In genomic region chr19:46721269-46722003, GRCh38 we compare ENCODE assay signal across 2 cellular contexts.
TF ChIP-seq lines count a peak whose summit lies in the region.

No MANE protein-coding gene starts in this region.

TF ChIP-seq in IMR-90, 13 proteins besides CTCF, POLR2A, EP300 and RAD21:
- TF ChIP-seq FOS (IDR thresholded peaks at IDR 0.05; ENCODE audit: low read depth, low read length) (no peak), RFX5 (IDR thresholded peaks at IDR 0.05; ENCODE audit: low read depth, low read length) (no peak), USF2 (IDR thresholded peaks at IDR 0.05; ENCODE audit: low read depth, low read length) (no peak), NFE2L2 (IDR thresholded peaks at IDR 0.05; ENCODE audit: low read depth, low read length) (no peak), RCOR1 (IDR thresholded peaks at IDR 0.05; ENCODE audit: insufficient replicate concordance, low read length) (no peak), BHLHE40 (IDR thresholded peaks at IDR 0.05; ENCODE audit: low read depth, low read length) (no peak), SMC3 (IDR thresholded peaks at IDR 0.05; ENCODE audit: low read depth, low read length) (no peak), MXI1 (IDR thresholded peaks at IDR 0.05; ENCODE audit: borderline replicate concordance, low read depth, low read length) (no peak), MAZ (IDR thresholded peaks at IDR 0.05; ENCODE audit: borderline replicate concordance, low read depth, low read length) (no peak), CHD1 (IDR thresholded peaks at IDR 0.05; ENCODE audit: low read depth, low read length) (no peak)
- TF ChIP-seq, protein P1, sequence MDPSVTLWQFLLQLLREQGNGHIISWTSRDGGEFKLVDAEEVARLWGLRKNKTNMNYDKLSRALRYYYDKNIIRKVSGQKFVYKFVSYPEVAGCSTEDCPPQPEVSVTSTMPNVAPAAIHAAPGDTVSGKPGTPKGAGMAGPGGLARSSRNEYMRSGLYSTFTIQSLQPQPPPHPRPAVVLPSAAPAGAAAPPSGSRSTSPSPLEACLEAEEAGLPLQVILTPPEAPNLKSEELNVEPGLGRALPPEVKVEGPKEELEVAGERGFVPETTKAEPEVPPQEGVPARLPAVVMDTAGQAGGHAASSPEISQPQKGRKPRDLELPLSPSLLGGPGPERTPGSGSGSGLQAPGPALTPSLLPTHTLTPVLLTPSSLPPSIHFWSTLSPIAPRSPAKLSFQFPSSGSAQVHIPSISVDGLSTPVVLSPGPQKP (IDR thresholded peaks at IDR 0.05; ENCODE audit: borderline replicate concordance, low read depth, low read length), result no peak

TF ChIP-seq in H1, 55 proteins besides CTCF, POLR2A, EP300 and RAD21:
- TF ChIP-seq CHD1 (IDR thresholded peaks at IDR 0.05; ENCODE audit: low read depth, low read length) (no peak), RFX5 (IDR thresholded peaks at IDR 0.05; ENCODE audit: borderline replicate concordance, low read depth, low read length) (no peak), GTF2F1 (IDR thresholded peaks at IDR 0.05; ENCODE audit: borderline replicate concordance, low read depth, low read length) (no peak), SIN3A (conservative IDR thresholded peaks at IDR 0.05 in 1 of 2, IDR thresholded peaks at IDR 0.05 in 1 of 2; ENCODE audit: low read depth in 1 of 2, low read length in 2 of 2) (no peak), ASH2L (IDR thresholded peaks at IDR 0.05; ENCODE audit: low read length) (no peak), BCL11A (IDR thresholded peaks at IDR 0.05; ENCODE audit: low read depth in 2 of 2, low read length in 2 of 2) (no peak), CTBP2 (IDR thresholded peaks at IDR 0.05; ENCODE audit: borderline replicate concordance, insufficient read depth, insufficient read length, low read length) (no peak), KDM4A (IDR thresholded peaks at IDR 0.05; ENCODE audit: low read depth, low read length, severe bottlenecking) (no peak), SRF (IDR thresholded peaks at IDR 0.05; ENCODE audit: low read depth, low read length) (no peak), SP2 (IDR thresholded peaks at IDR 0.05; ENCODE audit: low read length) (no peak)
- TF ChIP-seq, protein P2, sequence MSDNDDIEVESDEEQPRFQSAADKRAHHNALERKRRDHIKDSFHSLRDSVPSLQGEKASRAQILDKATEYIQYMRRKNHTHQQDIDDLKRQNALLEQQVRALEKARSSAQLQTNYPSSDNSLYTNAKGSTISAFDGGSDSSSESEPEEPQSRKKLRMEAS (IDR thresholded peaks at IDR 0.05), result no peak
